Comparison of ENCODE assay signal across 29 cellular contexts in the genomic region with DNA sequence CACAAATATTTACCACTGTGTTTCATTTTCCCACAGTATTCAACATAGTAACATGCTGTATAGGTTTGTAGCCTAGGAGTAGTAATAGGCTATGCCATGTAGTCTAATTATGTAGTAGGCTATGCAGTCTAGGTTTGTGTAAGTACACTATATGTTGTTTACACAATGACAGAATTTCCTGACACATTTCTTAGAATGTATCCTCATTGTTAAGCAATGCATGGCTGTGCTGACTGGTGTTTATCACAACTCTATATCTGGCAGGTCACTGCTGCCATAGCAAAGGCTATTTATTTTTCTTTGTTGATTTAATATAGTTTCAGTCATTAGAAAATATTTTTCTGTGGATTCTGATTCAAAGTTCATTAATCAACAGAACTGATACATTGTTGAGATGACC.
"Had no signal": no experiment of that assay in that cellular context is flagged by ENCODE, and none has a peak within 500 bp of the region (broad histone marks: within the 10 kb centered on the region; RNA-seq: fewer than 3 reads in every experiment).

No MANE protein-coding gene starts in this region.

- H3K27me3 Mint-ChIP-seq: activated CD4-positive, alpha-beta memory T cell treated with anti-CD3 and anti-CD28 coated beads for 36 hours; activated CD4-positive, alpha-beta T cell treated with anti-CD3 and anti-CD28 coated beads, Interleukin-2, amount 10 ng/mL, durations not matched to agents 7 days and 5 days; activated naive CD8-positive, alpha-beta T cell treated with anti-CD3 and anti-CD28 coated beads for 36 hours; activated T-helper 17 cell treated with anti-CD3 and anti-CD28 coated beads, Interleukin-2, amount 50 U/mL, for 72 hours; T-helper 17 cell had no signal

- H3K36me3 Mint-ChIP-seq: activated CD4-positive, alpha-beta memory T cell treated with anti-CD3 and anti-CD28 coated beads for 36 hours; activated naive CD8-positive, alpha-beta T cell treated with anti-CD3 and anti-CD28 coated beads for 36 hours had no signal

- H3K27ac ChIP-seq: brain microvascular endothelial cell, KMS-11, Peyer's patch, RWPE1, VCaP had no signal

- H3K27me3 ChIP-seq: brain microvascular endothelial cell, MG63, Peyer's patch had no signal

- H3K36me3 ChIP-seq: brain microvascular endothelial cell, MG63, Peyer's patch had no signal

- ATAC-seq: activated T-helper 17 cell treated with anti-CD3 and anti-CD28 coated beads, Interleukin-2, amount 50 U/mL, for 72 hours; T-helper 17 cell had no signal

- H3K4me2 ChIP-seq: KMS-11 had no signal

- H3K9me3 Mint-ChIP-seq: activated CD4-positive, alpha-beta memory T cell treated with anti-CD3 and anti-CD28 coated beads for 36 hours; activated CD4-positive, alpha-beta T cell treated with anti-CD3 and anti-CD28 coated beads, Interleukin-2, amount 10 ng/mL, durations not matched to agents 7 days and 5 days; activated naive CD8-positive, alpha-beta T cell treated with anti-CD3 and anti-CD28 coated beads for 36 hours; activated T-helper 17 cell treated with anti-CD3 and anti-CD28 coated beads, Interleukin-2, amount 50 U/mL, for 72 hours had no signal

- H3K4me3 Mint-ChIP-seq: activated CD4-positive, alpha-beta memory T cell treated with anti-CD3 and anti-CD28 coated beads for 36 hours; activated CD4-positive, alpha-beta T cell treated with anti-CD3 and anti-CD28 coated beads, Interleukin-2, amount 10 ng/mL, durations not matched to agents 7 days and 5 days; activated naive CD4-positive, alpha-beta T cell treated with anti-CD3 and anti-CD28 coated beads for 36 hours; activated naive CD8-positive, alpha-beta T cell treated with anti-CD3 and anti-CD28 coated beads for 36 hours; activated T-helper 17 cell treated with anti-CD3 and anti-CD28 coated beads, Interleukin-2, amount 50 U/mL, for 72 hours; T-helper 17 cell had no signal

- DNase-seq: activated CD4-positive, alpha-beta memory T cell treated with anti-CD3 and anti-CD28 coated beads for 36 hours; activated CD4-positive, alpha-beta T cell treated with anti-CD3 and anti-CD28 coated beads, Interleukin-2, amount 10 ng/mL, durations not matched to agents 7 days and 5 days; activated CD4-positive, CD25-positive, alpha-beta regulatory T cell; activated gamma-delta T cell; activated naive CD4-positive, alpha-beta T cell treated with anti-CD3 and anti-CD28 coated beads for 36 hours; activated naive CD8-positive, alpha-beta T cell treated with anti-CD3 and anti-CD28 coated beads for 36 hours; activated T-cell treated with anti-CD3 and anti-CD28 coated beads for 4 hours; activated T-cell treated with anti-CD3 and anti-CD28 coated beads, Interleukin-2, amount 50 U/mL, for 48 hours; brain microvascular endothelial cell; central memory CD4-positive, alpha-beta T cell; MG63; MV-4-11; NCI-H1092 treated with DMSO at 0.1 percent for 48 hours; NCI-H1436; NCI-H1694 treated with DMSO at 0.1 percent for 48 hours; NCI-H2029 treated with DMSO at 0.1 percent for 48 hours; NCI-H345; NCI-H510A; NCI-H526 treated with DMSO at 0.1 percent for 48 hours; NK-92 treated with Interleukin-12 subunit alpha and Interleukin-12 subunit beta, amount 100 ng/mL, for 24 hours; OCI-M1; Peyer's patch; SHP77; T-helper 17 cell; T1000 had no signal

- H3K27ac Mint-ChIP-seq: activated CD4-positive, alpha-beta memory T cell treated with anti-CD3 and anti-CD28 coated beads for 36 hours; activated CD4-positive, alpha-beta T cell treated with anti-CD3 and anti-CD28 coated beads, Interleukin-2, amount 10 ng/mL, durations not matched to agents 7 days and 5 days; activated naive CD4-positive, alpha-beta T cell treated with anti-CD3 and anti-CD28 coated beads for 36 hours; activated naive CD8-positive, alpha-beta T cell treated with anti-CD3 and anti-CD28 coated beads for 36 hours; activated T-helper 17 cell treated with anti-CD3 and anti-CD28 coated beads, Interleukin-2, amount 50 U/mL, for 72 hours; T-helper 17 cell had no signal

- H3K4me3 ChIP-seq: MG63, Peyer's patch had no signal

- H3K4me1 Mint-ChIP-seq: activated CD4-positive, alpha-beta T cell treated with anti-CD3 and anti-CD28 coated beads, Interleukin-2, amount 10 ng/mL, durations not matched to agents 7 days and 5 days; activated naive CD8-positive, alpha-beta T cell treated with anti-CD3 and anti-CD28 coated beads for 36 hours; activated T-helper 17 cell treated with anti-CD3 and anti-CD28 coated beads, Interleukin-2, amount 50 U/mL, for 72 hours; T-helper 17 cell had no signal

- H3K9me3 ChIP-seq: MG63, Peyer's patch had no signal

- H3K4me1 ChIP-seq: Peyer's patch had no signal

- H3K9ac ChIP-seq: KMS-11 had no signal
